ENCODE assay signal across 1 cellular context in the genomic region with DNA sequence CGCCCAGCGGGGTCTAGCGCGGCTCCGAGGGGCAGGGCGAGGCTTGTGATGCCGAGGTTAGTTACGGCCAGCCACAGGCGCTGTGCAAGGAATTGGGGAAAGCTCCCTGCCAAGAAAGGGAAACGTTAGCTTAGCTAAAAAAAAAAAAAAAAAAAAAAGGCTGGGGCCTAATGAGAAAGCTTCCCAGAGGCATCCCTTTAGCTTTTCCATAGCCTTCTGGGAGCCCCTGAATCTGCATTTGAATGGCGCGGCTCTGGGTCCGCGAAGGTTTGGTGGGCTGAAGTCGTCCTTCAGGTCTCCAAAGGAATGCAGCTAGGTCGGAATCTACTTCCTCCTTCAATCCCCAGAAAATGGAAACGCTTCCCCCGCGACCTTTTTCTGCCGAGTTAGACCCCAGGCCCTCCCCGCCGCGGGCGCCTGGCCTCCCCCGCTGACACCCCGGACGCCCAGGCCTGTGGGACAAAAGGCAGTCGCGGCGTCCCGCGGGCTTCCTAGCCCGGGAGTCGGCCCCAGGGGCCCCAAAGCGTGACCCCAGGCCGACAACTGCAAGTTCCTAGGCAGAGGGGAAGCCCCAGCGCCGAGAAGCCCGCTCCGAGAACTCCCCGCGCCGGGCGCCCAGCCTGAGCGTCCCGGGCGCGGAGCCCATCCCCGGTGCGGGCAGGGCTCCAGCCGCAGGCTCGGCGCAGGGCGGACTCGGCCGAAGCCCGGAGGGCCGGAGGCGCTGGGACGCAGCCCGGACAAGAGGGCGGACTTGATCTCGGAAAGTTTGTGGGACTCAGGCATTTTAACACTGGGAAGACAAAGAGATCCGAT.
TF ChIP-seq lines count a peak whose summit lies in the region.

No MANE protein-coding gene starts in this region.

TF ChIP-seq in HepG2, 621 proteins besides CTCF, POLR2A, EP300 and RAD21 (continued from another document):
- TF ChIP-seq, protein P1, sequence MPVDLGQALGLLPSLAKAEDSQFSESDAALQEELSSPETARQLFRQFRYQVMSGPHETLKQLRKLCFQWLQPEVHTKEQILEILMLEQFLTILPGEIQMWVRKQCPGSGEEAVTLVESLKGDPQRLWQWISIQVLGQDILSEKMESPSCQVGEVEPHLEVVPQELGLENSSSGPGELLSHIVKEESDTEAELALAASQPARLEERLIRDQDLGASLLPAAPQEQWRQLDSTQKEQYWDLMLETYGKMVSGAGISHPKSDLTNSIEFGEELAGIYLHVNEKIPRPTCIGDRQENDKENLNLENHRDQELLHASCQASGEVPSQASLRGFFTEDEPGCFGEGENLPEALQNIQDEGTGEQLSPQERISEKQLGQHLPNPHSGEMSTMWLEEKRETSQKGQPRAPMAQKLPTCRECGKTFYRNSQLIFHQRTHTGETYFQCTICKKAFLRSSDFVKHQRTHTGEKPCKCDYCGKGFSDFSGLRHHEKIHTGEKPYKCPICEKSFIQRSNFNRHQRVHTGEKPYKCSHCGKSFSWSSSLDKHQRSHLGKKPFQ (CRISPR knock-in tag; IDR thresholded peaks at IDR 0.05; ENCODE audit: insufficient replicate concordance): peak; percentile 42
- no peak for TF ChIP-seq HES4 (CRISPR knock-in tag; IDR thresholded peaks at IDR 0.05; ENCODE audit: borderline replicate concordance)
- no peak for TF ChIP-seq ZNF136 (CRISPR knock-in tag; IDR thresholded peaks at IDR 0.05; ENCODE audit: low read depth)
- no peak for TF ChIP-seq KMT2A (CRISPR knock-in tag; IDR thresholded peaks at IDR 0.05)
- TF ChIP-seq HNRNPH1 (optimal IDR thresholded peaks at IDR 0.05; ENCODE audit: low read depth, low read length): no peak
- no peak for TF ChIP-seq IRF1 (CRISPR knock-in tag; IDR thresholded peaks at IDR 0.05; ENCODE audit: low read depth)
- TF ChIP-seq JUN (CRISPR knock-in tag; IDR thresholded peaks at IDR 0.05): no peak
- TF ChIP-seq SRSF4 (IDR thresholded peaks at IDR 0.05; ENCODE audit: low read depth, low read length, poor library complexity, severe bottlenecking): no peak
- no peak for TF ChIP-seq NR2F2 (IDR thresholded peaks at IDR 0.05; ENCODE audit: borderline replicate concordance, low read depth)
- TF ChIP-seq ZNF563 (CRISPR knock-in tag; IDR thresholded peaks at IDR 0.05): peak; percentile 14; the same call in 1 of the 2 replicates
- TF ChIP-seq ZMYM3 (CRISPR knock-in tag; IDR thresholded peaks at IDR 0.05): no peak
- TF ChIP-seq CENPBD1 (CRISPR knock-in tag; IDR thresholded peaks at IDR 0.05; ENCODE audit: borderline replicate concordance, low read depth): no peak
- TF ChIP-seq NCOA2 (CRISPR knock-in tag; IDR thresholded peaks at IDR 0.05): no peak
- TF ChIP-seq MTA1 (CRISPR knock-in tag; IDR thresholded peaks at IDR 0.05; ENCODE audit: borderline replicate concordance): peak; percentile 15; the same call in 1 of the 2 replicates
- TF ChIP-seq PHF8 (CRISPR knock-in tag; IDR thresholded peaks at IDR 0.05): peak; percentile 44; the same call in 1 of the 2 replicates
- no peak for TF ChIP-seq JUND (CRISPR knock-in tag; IDR thresholded peaks at IDR 0.05)
- TF ChIP-seq RBFOX2 (IDR thresholded peaks at IDR 0.05; ENCODE audit: low read depth, low read length): peak; percentile 87
- peak; percentile 29; the same call in 1 of the 2 replicates for TF ChIP-seq BCL3 (CRISPR knock-in tag; IDR thresholded peaks at IDR 0.05)
- no peak for TF ChIP-seq ZNF558 (CRISPR knock-in tag; IDR thresholded peaks at IDR 0.05; ENCODE audit: borderline replicate concordance)
- no peak for TF ChIP-seq SMAD1 (CRISPR knock-in tag; IDR thresholded peaks at IDR 0.05; ENCODE audit: borderline replicate concordance, low read depth)
- no peak for TF ChIP-seq ZNF343 (CRISPR knock-in tag; IDR thresholded peaks at IDR 0.05)
- TF ChIP-seq HMGXB4 (CRISPR knock-in tag; IDR thresholded peaks at IDR 0.05; ENCODE audit: borderline replicate concordance in 1 of 2, low read depth in 1 of 2): peak; percentile 10 to 65; a peak in 2 of 4 replicates
- peak; percentile 29; the same call in 1 of the 2 replicates for TF ChIP-seq KDM5A (IDR thresholded peaks at IDR 0.05; ENCODE audit: borderline replicate concordance, low read length)
- no peak for TF ChIP-seq NKX3-1 (CRISPR knock-in tag; IDR thresholded peaks at IDR 0.05)
- TF ChIP-seq SP140L (CRISPR knock-in tag; IDR thresholded peaks at IDR 0.05; ENCODE audit: borderline replicate concordance): no peak
- TF ChIP-seq ZGPAT (CRISPR knock-in tag; IDR thresholded peaks at IDR 0.05): no peak
- no peak for TF ChIP-seq BCL6 (CRISPR knock-in tag; IDR thresholded peaks at IDR 0.05)
- peak; percentile 6 for TF ChIP-seq ASH2L (IDR thresholded peaks at IDR 0.05; ENCODE audit: insufficient read length, low read depth, low read length)
- TF ChIP-seq ZNF280B (CRISPR knock-in tag; IDR thresholded peaks at IDR 0.05; ENCODE audit: borderline replicate concordance): no peak
- TF ChIP-seq SNAPC2 (CRISPR knock-in tag; IDR thresholded peaks at IDR 0.05): no peak
- TF ChIP-seq PTBP1 (IDR thresholded peaks at IDR 0.05; ENCODE audit: low read depth, low read length, poor library complexity, severe bottlenecking): peak; percentile 46
- peak; percentile 28; the same call in 1 of the 2 replicates for TF ChIP-seq SALL1 (CRISPR knock-in tag; IDR thresholded peaks at IDR 0.05)
